Comparison of ENCODE assay signal across 31 cellular contexts in genomic region chr19:12959482-12959881, GRCh38. TPM values are rescaled to one million over a fixed set of nuclear protein-coding genes. Genes with fewer than 3 reads are reported as not detected.
"Had no signal": no experiment of that assay in that cellular context is flagged by ENCODE, and none has a peak within 500 bp of the region (broad histone marks: within the 10 kb centered on the region; RNA-seq: fewer than 3 reads in every experiment).

No MANE protein-coding gene starts in this region.

- DNase-seq: activated B cell treated with CpG ODN at 0.5 μM for 24 hours; activated CD4-positive, alpha-beta memory T cell treated with anti-CD3 and anti-CD28 coated beads for 36 hours; activated CD4-positive, alpha-beta T cell treated with anti-CD3 and anti-CD28 coated beads for 4 hours; activated CD4-positive, alpha-beta T cell treated with anti-CD3 and anti-CD28 coated beads, Interleukin-2, amount 10 ng/mL, durations not matched to agents 24 days and 14 days; activated CD4-positive, alpha-beta T cell treated with anti-CD3 and anti-CD28 coated beads, Interleukin-2, amount 50 U/mL, for 1 hour; activated CD4-positive, alpha-beta T cell treated with anti-CD3 and anti-CD28 coated beads, Interleukin-2, amount 50 U/mL, for 4 hours; activated CD4-positive, CD25-positive, alpha-beta regulatory T cell treated with anti-CD3 and anti-CD28 coated beads, Interleukin-2, amount 50 U/mL, for 72 hours; activated CD8-positive, alpha-beta memory T cell treated with anti-CD3 and anti-CD28 coated beads, Interleukin-2, amount 50 U/mL, for 4 hours; activated CD8-positive, alpha-beta T cell treated with anti-CD3 and anti-CD28 coated beads for 36 hours; activated effector memory CD4-positive, alpha-beta T cell treated with Interleukin-2 at 50 U/mL for 16 hours; activated gamma-delta T cell; activated naive CD4-positive, alpha-beta T cell treated with anti-CD3 and anti-CD28 coated beads, Interleukin-2, amount 10 ng/mL, durations not matched to agents 7 days and 5 days; activated naive CD4-positive, alpha-beta T cell treated with Interleukin-2 at 50 U/mL for 16 hours; activated naive CD8-positive, alpha-beta T cell treated with anti-CD3 and anti-CD28 coated beads, Interleukin-2, amount 10 ng/mL, durations not matched to agents 7 days and 5 days; activated naive CD8-positive, alpha-beta T cell treated with anti-CD3 and anti-CD28 coated beads, Interleukin-2, amount 50 U/mL, for 24 hours; activated T-cell treated with anti-CD3 and anti-CD28 coated beads for 4 hours; activated T-cell treated with anti-CD3 and anti-CD28 coated beads, Interleukin-2, amount 50 U/mL, for 24 hours; activated T-cell treated with anti-CD3 and anti-CD28 coated beads, Interleukin-2, amount 50 U/mL, for 48 hours; amygdala; anterior cingulate cortex; caudate nucleus; cerebellar nuclear complex; T-helper 1 cell; T-helper 2 cell; T-helper 9 cell had no signal

- H3K27me3 ChIP-seq: ascending aorta, cardiac muscle cell had no signal

- H3K9me3 ChIP-seq: ascending aorta had no signal

- H3K4me3 ChIP-seq: ascending aorta, cardiac muscle cell had no signal

- H3K36me3 ChIP-seq: cardiac muscle cell had no signal

- FAIRE-seq: bronchial epithelial cell, TTC549 had no signal

- H3K27ac ChIP-seq: ascending aorta, cardiac muscle cell, VCaP had no signal

- ATAC-seq: activated CD8-positive, alpha-beta T cell treated with anti-CD3 and anti-CD28 coated beads for 36 hours; activated naive CD8-positive, alpha-beta T cell treated with anti-CD3 and anti-CD28 coated beads, Interleukin-2, amount 50 U/mL, for 24 hours had no signal

RNA-seq across cellular contexts. Expression of gene DAND5, which starts 9.9 kb away (rescaled TPM):
- total RNA-seq: activated B cell treated with CpG ODN at 0.5 μM for 24 hours; activated CD4-positive, alpha-beta T cell treated with anti-CD3 and anti-CD28 coated beads, Interleukin-2, amount 10 ng/mL, durations not matched to agents 24 days and 14 days; activated CD8-positive, alpha-beta memory T cell treated with anti-CD3 and anti-CD28 coated beads for 36 hours; activated CD8-positive, alpha-beta T cell treated with anti-CD3 and anti-CD28 coated beads for 36 hours; activated naive CD8-positive, alpha-beta T cell treated with anti-CD3 and anti-CD28 coated beads, Interleukin-2, amount 10 ng/mL, durations not matched to agents 7 days and 5 days; ascending aorta; bronchial epithelial cell; cardiac muscle cell had no signal
